14 cellular contexts compared by ENCODE assay signal in genomic region chr4:176781739-176782100, GRCh38. TPM values are rescaled to one million over a fixed set of nuclear protein-coding genes. Genes with fewer than 3 reads are reported as not detected.
DNase-seq lines count a peak whose midpoint lies in the region; ATAC-seq, FAIRE-seq and TF ChIP-seq lines count a peak whose summit lies in the region.
"Had no signal": no experiment of that assay in that cellular context is flagged by ENCODE, and none has a peak within 500 bp of the region (broad histone marks: within the 10 kb centered on the region; RNA-seq: fewer than 3 reads in every experiment).

No MANE protein-coding gene starts in this region.

- no peak for FAIRE-seq in pancreas (lab: Jason Lieb, UNC)

- ATAC-seq in heart right ventricle (peak in 5 of 8 donors; percentile 17 to 61 (median 41)), Right ventricle myocardium superior (ENCODE audit: poor library complexity) (no peak), HG02623 (IDR thresholded peaks at IDR 0.05; ENCODE audit: unreplicated experiment) (no peak), pancreas (no peak)
- ATAC-seq: activated CD4-positive, alpha-beta T cell treated with anti-CD3 and anti-CD28 coated beads for 36 hours; naive thymus-derived CD4-positive, alpha-beta T cell; sciatic nerve had no signal

- intact Hi-C loops in heart right ventricle (cut with DNase I) (loop anchor here in 2 of 10 donors (10.0 kb wide), 1 partner anchor 57 kb away; no protein-coding TSS in a partner anchor), Right ventricle myocardium superior (cut with DNase I) (loop anchor here (10.0 kb wide), 1 partner anchor 67 kb away; no protein-coding TSS in a partner anchor), uterus (cut with DNase I; ENCODE audit: low total_unique reads) (no loop called here), pancreas (cut with DNase I) (no loop called here)

- H3K27me3 ChIP-seq in heart right ventricle, result no peaks in the 10 kb centered on the region
- no peaks in the 10 kb centered on the region for H3K27me3 ChIP-seq in uterus
- no peaks in the 10 kb centered on the region for H3K27me3 ChIP-seq in pancreas

- no peaks in the 10 kb centered on the region for H3K9me3 ChIP-seq in heart right ventricle
- H3K9me3 ChIP-seq in uterus, result no peaks in the 10 kb centered on the region
- H3K9me3 ChIP-seq in pancreas, result no peaks in the 10 kb centered on the region

- no peak for DNase-seq in heart right ventricle
- no peak for DNase-seq in Right ventricle myocardium superior
- peak; percentile 34 for DNase-seq in astrocyte of the hippocampus (ENCODE audit: low read depth, low spot score)
- peak; percentile 9 for DNase-seq in left kidney (ENCODE audit: low read depth, low spot score)
- no peak for DNase-seq in uterus
- DNase-seq in pancreas, result no peak
- no peak for DNase-seq in NCI-H774 (lab: John Stamatoyannopoulos, UW)
- DNase-seq: activated CD4-positive, alpha-beta T cell treated with anti-CD3 and anti-CD28 coated beads for 36 hours; activated T-cell treated with anti-CD3 and anti-CD28 coated beads, Interleukin-2, amount 50 U/mL, for 48 hours; naive thymus-derived CD4-positive, alpha-beta T cell; T-helper 1 cell had no signal

- H3K4me1 ChIP-seq in heart right ventricle (peaks cover 0 to 26% (median 6%) of the 10 kb centered on the region in 9 donors), uterus (no peaks in the 10 kb centered on the region), pancreas (no peaks in the 10 kb centered on the region)

- H3K36me3 ChIP-seq in heart right ventricle (no peaks in the 10 kb centered on the region), uterus (no peaks in the 10 kb centered on the region), pancreas (no peaks in the 10 kb centered on the region)

- 51 to 56% methylated on average over 4 of the region's 4 CpGs for WGBS in heart right ventricle, 2 donors
- 50 to 59% methylated on average over 4 of the region's 4 CpGs for WGBS in pancreas, 2 donors

- TF ChIP-seq CTCF in heart right ventricle (IDR thresholded peaks at IDR 0.05) (no peak), uterus (IDR thresholded peaks at IDR 0.05) (no peak), pancreas (IDR thresholded peaks at IDR 0.05) (no peak)

- TF ChIP-seq POLR2A in uterus (IDR thresholded peaks at IDR 0.05), result no peak

- H3K4me3 ChIP-seq in heart right ventricle (peak overlapping the region in 4 of 10 donors; percentile 8 to 24 (median 16)), uterus (no peak overlapping the region), pancreas (no peak overlapping the region)

- H3K27ac ChIP-seq in heart right ventricle (peak overlapping the region in 8 of 10 donors; percentile 27 to 73 (median 43)), uterus (peak overlapping the region; percentile 48 to 81), pancreas (no peak overlapping the region)

RNA-seq across cellular contexts. Expression of gene VEGFC, which starts 11.0 kb away (rescaled TPM):
- total RNA-seq in heart right ventricle (10 to 100 TPM in 3 of 10 donors, 1 to 10 TPM in 7; 5.4 to 14.4 (median 9.1) TPM), Right ventricle myocardium superior (5.4 TPM), uterus (10 to 100 TPM in 3 of 4 donors, 1 to 10 TPM in 1; 3.8 to 31.5 (median 14.6) TPM), pancreas (1 to 10 TPM in 2 of 6 donors, under 1 TPM in 4; 0.67 to 2.1 (median 0.98) TPM)
- polyA plus RNA-seq in heart right ventricle (1 to 10 TPM; 5.4 to 8.5 TPM), pancreas (1 to 10 TPM; 1.2 to 3.3 TPM)
- total RNA-seq: activated CD4-positive, alpha-beta T cell treated with anti-CD3 and anti-CD28 coated beads for 36 hours; HT-29; naive thymus-derived CD4-positive, alpha-beta T cell had no signal
- polyA plus RNA-seq: naive thymus-derived CD4-positive, alpha-beta T cell had no signal

Comparison
In these comparisons a context has a peak if more than half of its experiments do, and no peak if none do; other contexts are left out.
1. ATAC-seq: peak in heart right ventricle (5 of 8); none in Right ventricle myocardium superior (single experiment), HG02623 (single experiment) and pancreas (0 of 4).
2. DNase-seq: peak in astrocyte of the hippocampus (single experiment) and left kidney (single experiment); none in heart right ventricle (0 of 2), Right ventricle myocardium superior (single experiment), uterus (0 of 2), pancreas (0 of 6) and NCI-H774 (single experiment).
3. H3K27ac ChIP-seq: peak in heart right ventricle (8 of 10) and uterus (2 of 2); none in pancreas (0 of 4).